Comparison of ENCODE assay signal across 26 cellular contexts in genomic region chr16:2976673-2977072, GRCh38. TPM values are rescaled to one million over a fixed set of nuclear protein-coding genes. Genes with fewer than 3 reads are reported as not detected.
"Had no signal": no experiment of that assay in that cellular context is flagged by ENCODE, and none has a peak within 500 bp of the region (broad histone marks: within the 10 kb centered on the region; RNA-seq: fewer than 3 reads in every experiment).

No MANE protein-coding gene starts in this region.

- ATAC-seq: activated CD4-positive, alpha-beta T cell treated with anti-CD3 and anti-CD28 coated beads for 36 hours; activated CD8-positive, alpha-beta T cell treated with anti-CD3 and anti-CD28 coated beads for 36 hours; activated T-cell treated with anti-CD3 and anti-CD28 coated beads, Interleukin-2, amount 50 U/mL, for 72 hours had no signal

- H3K27ac Mint-ChIP-seq: activated CD4-positive, alpha-beta T cell treated with anti-CD3 and anti-CD28 coated beads for 36 hours; activated CD8-positive, alpha-beta T cell treated with anti-CD3 and anti-CD28 coated beads for 36 hours; activated naive CD4-positive, alpha-beta T cell treated with anti-CD3 and anti-CD28 coated beads, Interleukin-2, amount 50 U/mL, for 24 hours; activated T-cell treated with anti-CD3 and anti-CD28 coated beads, Interleukin-2, amount 50 U/mL, for 72 hours; activated T-helper 2 cell treated with anti-CD3 and anti-CD28 coated beads, Interferon-gamma antibody, Interleukin-2, Interleukin-4, amounts not matched to agents 10 μg/mL and 5 μg/mL and 100 μg/mL, durations not matched to agents 14 hours and 24 hours and 36 hours; T-helper 1 cell treated with Interleukin-12 subunit alpha and Interleukin-12 subunit beta and Interleukin-4 antibody, amounts not matched to agents 30 μg/mL and 1 μg/mL, for 36 hours had no signal

- H3K27ac ChIP-seq: KMS-11, Peyer's patch, SJSA1, WERI-Rb-1 had no signal

- H3K9me3 ChIP-seq: Peyer's patch, SJSA1 had no signal

- H3K27me3 Mint-ChIP-seq: activated CD8-positive, alpha-beta T cell treated with anti-CD3 and anti-CD28 coated beads for 36 hours had no signal

- DNase-seq: activated CD4-positive, alpha-beta T cell treated with anti-CD3 and anti-CD28 coated beads for 36 hours; activated CD8-positive, alpha-beta memory T cell treated with anti-CD3 and anti-CD28 coated beads, Interleukin-2, amount 50 U/mL, for 4 hours; activated CD8-positive, alpha-beta T cell treated with anti-CD3 and anti-CD28 coated beads for 36 hours; activated gamma-delta T cell treated with Interleukin-2 at 50 U/mL for 16 hours; activated T-cell treated with anti-CD3 and anti-CD28 coated beads, Interleukin-2, amount 50 U/mL, for 72 hours; aorta; central memory CD4-positive, alpha-beta T cell; MV-4-11; NCI-H1417 treated with DMSO at 0.1 percent for 48 hours; NCI-H1694; NCI-H2171 treated with DMSO at 0.1 percent for 48 hours; NCI-H226; NCI-H526; NK-92 treated with Interleukin-12 subunit alpha and Interleukin-12 subunit beta, amount 100 ng/mL, for 24 hours; OCI-M1; Peyer's patch; T1000; WERI-Rb-1 had no signal

- H3K9me3 Mint-ChIP-seq: activated CD8-positive, alpha-beta T cell treated with anti-CD3 and anti-CD28 coated beads for 36 hours; activated naive CD4-positive, alpha-beta T cell treated with anti-CD3 and anti-CD28 coated beads, Interleukin-2, amount 50 U/mL, for 24 hours; activated T-cell treated with anti-CD3 and anti-CD28 coated beads, Interleukin-2, amount 50 U/mL, for 72 hours; activated T-helper 2 cell treated with anti-CD3 and anti-CD28 coated beads, Interferon-gamma antibody, Interleukin-2, Interleukin-4, amounts not matched to agents 10 μg/mL and 5 μg/mL and 100 μg/mL, durations not matched to agents 14 hours and 24 hours and 36 hours; T-helper 1 cell treated with Interleukin-12 subunit alpha and Interleukin-12 subunit beta and Interleukin-4 antibody, amounts not matched to agents 30 μg/mL and 1 μg/mL, for 36 hours had no signal

- H3K36me3 ChIP-seq: Peyer's patch had no signal

- H3K4me3 ChIP-seq: Peyer's patch, SJSA1 had no signal

- H3K27me3 ChIP-seq: Peyer's patch, SJSA1 had no signal

- H3K4me2 ChIP-seq: KMS-11 had no signal

- H3K9ac ChIP-seq: KMS-11 had no signal

- H3K4me3 Mint-ChIP-seq: activated CD4-positive, alpha-beta T cell treated with anti-CD3 and anti-CD28 coated beads for 36 hours; activated CD8-positive, alpha-beta T cell treated with anti-CD3 and anti-CD28 coated beads for 36 hours; activated naive CD4-positive, alpha-beta T cell treated with anti-CD3 and anti-CD28 coated beads, Interleukin-2, amount 50 U/mL, for 24 hours; activated T-cell treated with anti-CD3 and anti-CD28 coated beads, Interleukin-2, amount 50 U/mL, for 72 hours; T-helper 1 cell treated with Interleukin-12 subunit alpha and Interleukin-12 subunit beta and Interleukin-4 antibody, amounts not matched to agents 30 μg/mL and 1 μg/mL, for 36 hours had no signal

- H3K36me3 Mint-ChIP-seq: activated naive CD4-positive, alpha-beta T cell treated with anti-CD3 and anti-CD28 coated beads, Interleukin-2, amount 50 U/mL, for 24 hours had no signal

RNA-seq across cellular contexts. Expression of gene KREMEN2, which starts 12.6 kb away (rescaled TPM):
- total RNA-seq: activated CD4-positive, alpha-beta T cell treated with anti-CD3 and anti-CD28 coated beads for 36 hours; aorta; SJSA1 had no signal
- polyA plus RNA-seq: aorta had no signal

RNA-seq across cellular contexts. Expression of gene CLDN9, which starts 36.0 kb away (rescaled TPM):
- total RNA-seq: activated CD4-positive, alpha-beta T cell treated with anti-CD3 and anti-CD28 coated beads for 36 hours; activated CD8-positive, alpha-beta T cell treated with anti-CD3 and anti-CD28 coated beads for 36 hours; SJSA1 had no signal

RNA-seq across cellular contexts. Expression of gene CLDN6, which starts 41.3 kb away (rescaled TPM):
- total RNA-seq: activated CD4-positive, alpha-beta T cell treated with anti-CD3 and anti-CD28 coated beads for 36 hours; activated CD8-positive, alpha-beta T cell treated with anti-CD3 and anti-CD28 coated beads for 36 hours; activated T-cell treated with anti-CD3 and anti-CD28 coated beads, Interleukin-2, amount 50 U/mL, for 72 hours; activated T-helper 2 cell treated with anti-CD3 and anti-CD28 coated beads, Interferon-gamma antibody, Interleukin-2, Interleukin-4, amounts not matched to agents 10 μg/mL and 5 μg/mL and 100 μg/mL, durations not matched to agents 14 hours and 24 hours and 36 hours; aorta; bronchial epithelial cell; MCF 10A; NCI-H460; Peyer's patch; SJSA1 had no signal
- polyA plus RNA-seq: aorta had no signal
